9 cellular contexts compared by ENCODE assay signal in the genomic region with DNA sequence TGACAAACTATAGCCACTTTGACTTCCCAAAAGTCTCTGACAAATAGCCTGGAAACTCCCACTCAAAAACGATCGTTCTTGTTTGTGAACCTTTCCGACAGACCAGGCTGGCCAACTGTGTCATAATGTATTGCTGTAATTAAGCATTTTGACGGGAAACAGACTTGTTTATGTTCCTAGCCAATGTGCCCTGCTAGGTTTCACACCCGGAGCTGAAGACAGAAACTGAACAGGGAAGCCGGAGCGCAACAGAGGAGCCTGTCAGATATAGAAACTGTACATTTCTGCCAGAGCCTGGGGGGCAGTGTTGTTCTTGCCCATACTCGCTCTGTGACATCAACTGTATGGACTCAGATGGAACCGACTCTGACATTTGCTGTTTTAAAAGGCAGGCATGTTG. TPM values are rescaled to one million over a fixed set of nuclear protein-coding genes. Genes with fewer than 3 reads are reported as not detected.
DNase-seq lines count a peak whose midpoint lies in the region; ATAC-seq, FAIRE-seq and TF ChIP-seq lines count a peak whose summit lies in the region.
"Had no signal": no experiment of that assay in that cellular context is flagged by ENCODE, and none has a peak within 500 bp of the region (broad histone marks: within the 10 kb centered on the region; RNA-seq: fewer than 3 reads in every experiment).

No MANE protein-coding gene starts in this region.

- H3K4me1 ChIP-seq in keratinocyte (ENCODE audit: control insufficient read depth, extremely low read depth, insufficient read depth, low read length), result peaks cover 10% of the 10 kb centered on the region
- no peaks in the 10 kb centered on the region for H3K4me1 ChIP-seq in upper lobe of left lung

- peak overlapping the region; percentile 17 to 28 (median 22) for H3K4me3 Mint-ChIP-seq in T-cell

- H2AFZ ChIP-seq in keratinocyte (ENCODE audit: control insufficient read depth, low read length), result peak overlapping the region; percentile 81

- no peak overlapping the region for H3K27ac ChIP-seq in keratinocyte (ENCODE audit: control insufficient read depth, insufficient read depth, low read length)
- H3K27ac ChIP-seq in upper lobe of left lung, result no peak overlapping the region

- no peaks in the 10 kb centered on the region for H3K36me3 Mint-ChIP-seq in T-cell

- WGBS in upper lobe of left lung, 2 donors, result 22 to 40% methylated on average over 9 of the region's 9 CpGs

- peaks cover 8 to 10% (median 8%) of the 10 kb centered on the region in 3 donors for H3K4me1 Mint-ChIP-seq in T-cell

- peak overlapping the region in 2 of 3 experiments; percentile 21 to 63 for H3K4me3 ChIP-seq in keratinocyte (ENCODE audit: control insufficient read depth in 2 of 3, extremely low read depth in 1 of 3, insufficient read depth in 2 of 3, low read depth in 1 of 3, low read length in 3 of 3)
- H3K4me3 ChIP-seq in upper lobe of left lung, result no peak overlapping the region

- CTCF ChIA-PET in T-cell (lab: Charles Lee), result no interaction called here

- no peaks in the 10 kb centered on the region for H3K79me2 ChIP-seq in keratinocyte (ENCODE audit: control insufficient read depth, insufficient read depth, low read length)

- no peaks in the 10 kb centered on the region for H3K9me3 Mint-ChIP-seq in T-cell

- FAIRE-seq in keratinocyte (lab: Jason Lieb, UNC), result peak; percentile 75

- peak in 2 of 3 experiments; percentile 21 to 45 for TF ChIP-seq CTCF in keratinocyte (optimal IDR thresholded peaks at IDR 0.05 in 1 of 3, IDR thresholded peaks at IDR 0.05 in 1 of 3, conservative IDR thresholded peaks at IDR 0.05 in 1 of 3; ENCODE audit: extremely low read depth in 1 of 3, insufficient read depth in 2 of 3, low read length in 3 of 3)
- no peak for TF ChIP-seq CTCF in upper lobe of left lung (IDR thresholded peaks at IDR 0.05)

- no peak overlapping the region for H3K27ac Mint-ChIP-seq in T-cell

- POLR2A ChIA-PET in T-cell (lab: Charles Lee), result interaction anchor here in 1 of 2 donors (0.6 kb wide), 1 partner anchor 448 kb away, joined by 3 read pairs; no protein-coding TSS in a partner anchor

- H3K9me1 ChIP-seq in keratinocyte (ENCODE audit: control insufficient read depth, extremely low read depth, insufficient read depth, low read length), result no peaks in the 10 kb centered on the region

- H3K27me3 Mint-ChIP-seq in T-cell, result peaks cover 13 to 22% of the 10 kb centered on the region in 2 donors

- H3K4me2 ChIP-seq in keratinocyte (ENCODE audit: control insufficient read depth, extremely low read depth, insufficient read depth, low read depth, low read length), result peak overlapping the region; percentile 82

- dilution Hi-C loops in keratinocyte (cut with MboI; ENCODE audit: extremely low pct_ligation_motif_present, low sequenced_read_pairs), result no loop called here

- no peak for TF ChIP-seq EP300 in upper lobe of left lung (IDR thresholded peaks at IDR 0.05)

- H3K36me3 ChIP-seq in keratinocyte (ENCODE audit: control insufficient read depth in 2 of 2, extremely low read depth in 1 of 2, insufficient read depth in 2 of 2, low read length in 2 of 2) (no peaks in the 10 kb centered on the region), upper lobe of left lung (no peaks in the 10 kb centered on the region)

- DNase-seq in T-cell (peak in 14 of 34 experiments; percentile 2 to 14 (median 4)), keratinocyte (ENCODE audit: low read depth, low spot score) (peak; percentile 7), upper lobe of left lung (no peak)

- H3K27me3 ChIP-seq in keratinocyte (ENCODE audit: control insufficient read depth, extremely low read depth, insufficient read depth, low read length), result peaks cover 2% of the 10 kb centered on the region
- H3K27me3 ChIP-seq in upper lobe of left lung, result no peaks in the 10 kb centered on the region

- peak overlapping the region; percentile 20 for H3K9ac ChIP-seq in keratinocyte (ENCODE audit: control insufficient read depth, extremely low read depth, insufficient read depth, low read length)

- no peaks in the 10 kb centered on the region for H4K20me1 ChIP-seq in keratinocyte (ENCODE audit: control insufficient read depth, extremely low read depth, insufficient read depth, low read length)

- no peak for TF ChIP-seq POLR2A in upper lobe of left lung (IDR thresholded peaks at IDR 0.05)

- H3K9me3 ChIP-seq in keratinocyte (ENCODE audit: control insufficient read depth, low read depth, low read length) (no peaks in the 10 kb centered on the region), upper lobe of left lung (no peaks in the 10 kb centered on the region)

- ATAC-seq in GM18502 (IDR thresholded peaks at IDR 0.05; ENCODE audit: poor library complexity, unreplicated experiment) (peak; percentile 92), HG03103 (IDR thresholded peaks at IDR 0.05; ENCODE audit: low read depth, unreplicated experiment) (peak; percentile 78), T-cell (replicated peaks in 1 of 4) (peak in 3 of 4 experiments; percentile 37 to 74 (median 58)), upper lobe of left lung (ENCODE audit: low FRiP score in 2 of 2) (peak; percentile 37 to 53), GM18861 (IDR thresholded peaks at IDR 0.05; ENCODE audit: unreplicated experiment) (no peak), GM19328 (IDR thresholded peaks at IDR 0.05; ENCODE audit: unreplicated experiment) (no peak), HG02571 (IDR thresholded peaks at IDR 0.05; ENCODE audit: unreplicated experiment) (no peak)

RNA-seq across cellular contexts. Expression of gene C7orf33, which starts 55.3 kb away (rescaled TPM):
- total RNA-seq in T-cell, result not detected
- polyA plus RNA-seq in keratinocyte, result not detected in 3 replicates
- not detected for polyA plus RNA-seq in keratinocyte (2011; ENCODE audit: low read depth)
- not detected in 2 replicates for polyA plus RNA-seq in keratinocyte (2011; cell fraction: cytosol; rRNA removed)
- not detected in 2 replicates for polyA plus RNA-seq in keratinocyte (2011; cell fraction: nucleus; rRNA removed)
- polyA plus RNA-seq in keratinocyte (2012; ENCODE audit: low replicate concordance), result not detected in 2 replicates
- polyA minus RNA-seq in keratinocyte, result not detected in 3 replicates
- not detected for polyA minus RNA-seq in keratinocyte (2011; cell fraction: cytosol; rRNA and poly(A)+ RNA removed)
- not detected in 2 replicates for polyA minus RNA-seq in keratinocyte (2011; cell fraction: nucleus; rRNA and poly(A)+ RNA removed)
- total RNA-seq in upper lobe of left lung, result not detected
- total RNA-seq: right cardiac atrium had no signal
- polyA plus RNA-seq: right cardiac atrium had no signal

Comparison
In these comparisons a context has a peak if more than half of its experiments do, and no peak if none do; other contexts are left out.
1. ATAC-seq: peak in GM18502 (single experiment), HG03103 (single experiment), T-cell (3 of 4) and upper lobe of left lung (2 of 2); none in GM18861 (single experiment), GM19328 (single experiment) and HG02571 (single experiment).
2. H3K4me3 ChIP-seq: peak in keratinocyte (2 of 3); none in upper lobe of left lung (0 of 4).
3. CTCF ChIP-seq: peak in keratinocyte (2 of 3); none in upper lobe of left lung (0 of 6).